8 cellular contexts compared by ENCODE assay signal in the genomic region with DNA sequence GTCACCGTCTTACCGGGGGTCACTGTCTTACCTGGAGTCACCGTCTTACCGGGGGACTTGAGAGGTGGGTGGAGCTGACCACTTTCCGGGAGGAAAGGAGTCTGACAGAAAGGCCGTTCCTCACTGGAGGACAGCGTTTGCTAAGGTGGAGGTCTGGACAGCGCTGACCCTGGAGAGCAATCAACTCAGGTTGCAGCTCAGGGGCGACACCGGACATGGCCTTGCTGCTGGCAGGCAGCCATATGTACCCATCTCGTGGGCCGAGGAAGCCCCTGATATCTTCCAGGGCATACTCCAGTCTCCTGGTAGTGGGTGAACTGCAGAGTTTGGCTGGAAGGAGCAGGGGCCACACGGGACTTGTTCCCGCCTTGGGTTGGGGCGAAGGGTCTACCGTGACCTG.
"Had no signal": no experiment of that assay in that cellular context is flagged by ENCODE, and none has a peak within 500 bp of the region (broad histone marks: within the 10 kb centered on the region; RNA-seq: fewer than 3 reads in every experiment).

No MANE protein-coding gene starts in this region.

- DNase-seq: GM23248, GOT3, H9, HCEC 1CT, KBM-7 had no signal

- H3K27ac ChIP-seq: GM23248, HL-60 had no signal

- FAIRE-seq: H54, HepG2 had no signal

- H2AFZ ChIP-seq: GM23248 had no signal

- H3K4me3 ChIP-seq: GM23248 had no signal

- ATAC-seq: HepG2 had no signal

- H3K9ac ChIP-seq: GM23248 had no signal
